In genomic region chr1:228515200-228515834, GRCh38 we compare ENCODE assay signal across 7 cellular contexts. TPM values are rescaled to one million over a fixed set of nuclear protein-coding genes. Genes with fewer than 3 reads are reported as not detected.
A peak's percentile ranks its signal among the peaks of the same experiment; 100 is the strongest.
DNase-seq lines count a peak whose midpoint lies in the region; ATAC-seq, FAIRE-seq and TF ChIP-seq lines count a peak whose summit lies in the region.

No MANE protein-coding gene starts in this region.

- H2BK5ac ChIP-seq in mesendoderm (ENCODE audit: low read length) = no peak overlapping the region

- no peak overlapping the region for H4K5ac ChIP-seq in mesendoderm (ENCODE audit: low read length)

- no peaks in the 10 kb centered on the region for H3K9me2 ChIP-seq in HCT116 (ENCODE audit: insufficient read depth)

- CTCF ChIA-PET in HCT116 (lab: Charles Lee) = interaction anchor here (1.0 to 1.8 kb wide), 2 partner anchors 122 to 516 kb away, joined by 3 to 5 read pairs; no protein-coding TSS in a partner anchor

- no peak overlapping the region for H3K27ac ChIP-seq in HCT116 (ENCODE audit: low read depth, low read length)
- H3K27ac ChIP-seq in dorsolateral prefrontal cortex = no peak overlapping the region
- H3K27ac ChIP-seq in mesendoderm (ENCODE audit: low read depth, low read length) = no peak overlapping the region

- RAD21 ChIA-PET in HCT116 (lab: Charles Lee; ENCODE audit: low non-redundant PET in 1 of 2, low total read pairs in 2 of 2, uncharacterized antibody in 2 of 2, unreplicated experiment in 2 of 2) = interaction anchor here in 1 of 2 experiments (0.6 kb wide), 1 partner anchor 109 kb away, joined by 9 read pairs; the partner anchor contains the start of gene TRIM11

- no peaks in the 10 kb centered on the region for H3K36me3 ChIP-seq in HCT116 (ENCODE audit: control insufficient read depth in 1 of 2, insufficient read depth in 2 of 2, low read length in 2 of 2)
- no peaks in the 10 kb centered on the region for H3K36me3 ChIP-seq in mesendoderm (ENCODE audit: control insufficient read depth, insufficient read depth, low read length)

- H4K20me1 ChIP-seq in HCT116 (ENCODE audit: insufficient read depth) = no peaks in the 10 kb centered on the region

- H3K9me3 ChIP-seq in HCT116 (ENCODE audit: control insufficient read depth in 1 of 2, insufficient read depth in 1 of 2, low read depth in 1 of 2, low read length in 2 of 2) = no peaks in the 10 kb centered on the region

- peak; percentile 93 for TF ChIP-seq RAD21 in HCT116 (IDR thresholded peaks at IDR 0.05; ENCODE audit: low read depth)

- no peak overlapping the region for H2AFZ ChIP-seq in HCT116 (ENCODE audit: low read depth, low read length, poor library complexity, severe bottlenecking)

- H3K79me1 ChIP-seq in mesendoderm (ENCODE audit: low read length) = no peaks in the 10 kb centered on the region

- no peak for FAIRE-seq in D721Med (lab: Jason Lieb, UNC)

- H3K18ac ChIP-seq in mesendoderm (ENCODE audit: low read length) = no peak overlapping the region

- H4K8ac ChIP-seq in mesendoderm (ENCODE audit: low read depth, low read length) = no peak overlapping the region

- H3K9ac ChIP-seq in HCT116 (ENCODE audit: low read length) = no peak overlapping the region
- H3K9ac ChIP-seq in mesendoderm (ENCODE audit: low read length) = no peak overlapping the region

- peaks cover 28% of the 10 kb centered on the region; the same call in 1 of the 2 replicates for H3K27me3 ChIP-seq in HCT116 (ENCODE audit: insufficient read depth, low read length)
- H3K27me3 ChIP-seq in dorsolateral prefrontal cortex = peaks cover 0 to 19% (median 0%) of the 10 kb centered on the region in 45 donors
- H3K27me3 ChIP-seq in mesendoderm (ENCODE audit: insufficient read depth, low read length, poor library complexity) = no peaks in the 10 kb centered on the region

- intact Hi-C loops in HCT116 (cut with micrococcal nuclease) = loop anchor here (2.0 to 5.0 kb wide), 4 partner anchors 137 to 753 kb away; no protein-coding TSS in a partner anchor
- intact Hi-C loops in dorsolateral prefrontal cortex (cut with DNase I) = loop anchor here in 1 of 2 donors (2.0 to 5.0 kb wide), 2 partner anchors 385 to 513 kb away; no protein-coding TSS in a partner anchor

- H3K79me2 ChIP-seq in HCT116 (ENCODE audit: insufficient read depth, low read length) (no peaks in the 10 kb centered on the region), mesendoderm (ENCODE audit: control insufficient read depth, insufficient read depth, low read length) (no peaks in the 10 kb centered on the region)

- WGBS in mesendoderm (ENCODE audit: extremely low coverage, insufficient coverage, low lambda C conversion rate) = no CpG with 5 or more reads among the region's 2 CpGs

- H2AK5ac ChIP-seq in mesendoderm (ENCODE audit: low read length) = no peak overlapping the region

- H3K23ac ChIP-seq in mesendoderm (ENCODE audit: low read length) = no peak overlapping the region

- H3K56ac ChIP-seq in mesendoderm (ENCODE audit: low read length) = no peak overlapping the region

- no peak for DNase-seq in D721Med (ENCODE audit: insufficient read length, low spot score)
- DNase-seq in HCT116 (ENCODE audit: low read depth, low spot score) = peak; percentile 22
- DNase-seq in dorsolateral prefrontal cortex = no peak
- DNase-seq in mesendoderm = peak; percentile 60
- DNase-seq in COLO668 (lab: John Stamatoyannopoulos, UW; ENCODE audit: unreplicated experiment) = no peak

- no peak overlapping the region for H2BK120ac ChIP-seq in mesendoderm (ENCODE audit: low read depth, low read length)

- TF ChIP-seq CTCF in D721Med (IDR thresholded peaks at IDR 0.05; ENCODE audit: insufficient read depth, missing control alignments) (peak; percentile 86), HCT116 (IDR thresholded peaks at IDR 0.05 in 2 of 3, conservative IDR thresholded peaks at IDR 0.05 in 1 of 3; ENCODE audit: borderline replicate concordance in 1 of 3, insufficient read depth in 1 of 3, low read depth in 2 of 3, low read length in 2 of 3) (peak; percentile 61 to 95 (median 73)), dorsolateral prefrontal cortex (IDR thresholded peaks at IDR 0.05 in 54 of 56, conservative IDR thresholded peaks at IDR 0.05 in 2 of 56; ENCODE audit: low read depth in 1 of 56, partially characterized antibody in 56 of 56) (peak; percentile 57 to 93 (median 75))

- no peak for TF ChIP-seq POLR2A in HCT116 (IDR thresholded peaks at IDR 0.05; ENCODE audit: borderline replicate concordance, extremely low read depth, insufficient read depth, insufficient read length)

- H3K4ac ChIP-seq in mesendoderm (ENCODE audit: low read depth, low read length) = no peak overlapping the region

- no TSS peak for BruUV-seq in HCT116 (replicated peaks; lab: Mats Ljungman, UMichigan)

- H3K4me2 ChIP-seq in HCT116 (ENCODE audit: low read length) = no peak overlapping the region
- H3K4me2 ChIP-seq in mesendoderm (ENCODE audit: low read length) = no peak overlapping the region

- POLR2A ChIA-PET in HCT116 (lab: Charles Lee) = no interaction called here

- no peaks in the 10 kb centered on the region for H3K4me1 ChIP-seq in HCT116 (ENCODE audit: control insufficient read depth in 1 of 2, insufficient read depth in 2 of 2, low read length in 2 of 2)
- H3K4me1 ChIP-seq in mesendoderm (ENCODE audit: control insufficient read depth, low read depth, low read length) = no peaks in the 10 kb centered on the region

- H3K4me3 ChIP-seq in HCT116 (replicated peaks in 1 of 2; ENCODE audit: low read depth in 1 of 2, low read length in 2 of 2) = no peak overlapping the region
- H3K4me3 ChIP-seq in dorsolateral prefrontal cortex = no peak overlapping the region
- no peak overlapping the region for H3K4me3 ChIP-seq in mesendoderm (ENCODE audit: low read length)

- ATAC-seq in HCT116 = peak; percentile 70
- ATAC-seq in SK-N-SH treated with all-trans-retinoic acid at 6 μM for 48 hours = peak; percentile 85
- ATAC-seq in GM21423 (IDR thresholded peaks at IDR 0.05; ENCODE audit: unreplicated experiment) = no peak

- no peak overlapping the region for H2BK15ac ChIP-seq in mesendoderm (replicated peaks; ENCODE audit: low read depth)

TF ChIP-seq in HCT116, 20 proteins besides CTCF, POLR2A, EP300 and RAD21 (continues in another document):
- TF ChIP-seq EZH2phosphoT487 (IDR thresholded peaks at IDR 0.05; ENCODE audit: borderline replicate concordance) (no peak), TCF7L2 (IDR thresholded peaks at IDR 0.05; ENCODE audit: borderline replicate concordance, extremely low read depth, insufficient read depth, insufficient read length) (no peak), EGR1 (IDR thresholded peaks at IDR 0.05; ENCODE audit: low read depth) (no peak), MAX (IDR thresholded peaks at IDR 0.05) (no peak), JUND (IDR thresholded peaks at IDR 0.05) (no peak), CEBPB (IDR thresholded peaks at IDR 0.05; ENCODE audit: low read depth) (no peak), ELF1 (IDR thresholded peaks at IDR 0.05; ENCODE audit: borderline replicate concordance, low read depth) (no peak), ZFX (IDR thresholded peaks at IDR 0.05) (no peak)

TF ChIP-seq in SK-N-SH treated with all-trans-retinoic acid at 6 μM for 48 hours, 23 proteins besides CTCF, POLR2A, EP300 and RAD21:
- TF ChIP-seq OSR1 (CRISPR knock-in tag; IDR thresholded peaks at IDR 0.05) = no peak

RNA-seq across cellular contexts. Expression of gene RNF187, which starts 28.1 kb away (rescaled TPM):
- total RNA-seq in HCT116 (2021; ENCODE audit: unreplicated experiment) = 137 TPM
- polyA plus RNA-seq in HCT116 (2012) = 113 and 142 TPM in 2 replicates
- 100 to 1,000 TPM; 154 to 378 (median 280) TPM for total RNA-seq in dorsolateral prefrontal cortex
- polyA plus RNA-seq in mesendoderm (2013, experiment 1 of 2) = 38.8 TPM
- 38.9 TPM for polyA plus RNA-seq in mesendoderm (2013, experiment 2 of 2)

Comparison
In these comparisons a context has a peak if more than half of its experiments do, and no peak if none do; other contexts are left out.
1. DNase-seq: peak in HCT116 (single experiment) and mesendoderm (single experiment); none in D721Med (single experiment), dorsolateral prefrontal cortex (0 of 10) and COLO668 (single experiment).
2. Peak in every context shown above with its lines, with median percentiles within 50 percentile points of each other: CTCF ChIP-seq.